In genomic region chr3:185931777-185932176, GRCh38 we compare ENCODE assay signal across 9 cellular contexts. TPM values are rescaled to one million over a fixed set of nuclear protein-coding genes. Genes with fewer than 3 reads are reported as not detected.
DNase-seq lines count a peak whose midpoint lies in the region; ATAC-seq and TF ChIP-seq lines count a peak whose summit lies in the region.
"Had no signal": no experiment of that assay in that cellular context is flagged by ENCODE, and none has a peak within 500 bp of the region (broad histone marks: within the 10 kb centered on the region; RNA-seq: fewer than 3 reads in every experiment).

No MANE protein-coding gene starts in this region.

- peak in 1 of 3 donors; percentile 3 for ATAC-seq in natural killer cell
- no peak for ATAC-seq in GM21367 (IDR thresholded peaks at IDR 0.05; ENCODE audit: unreplicated experiment)
- ATAC-seq in upper lobe of left lung (ENCODE audit: low FRiP score in 2 of 2), result no peak
- ATAC-seq in GM18858 (IDR thresholded peaks at IDR 0.05; ENCODE audit: unreplicated experiment), result no peak

- TF ChIP-seq POLR2A in breast epithelium (IDR thresholded peaks at IDR 0.05) (no peak), erythroblast (IDR thresholded peaks at IDR 0.05; ENCODE audit: low read length) (no peak), upper lobe of left lung (IDR thresholded peaks at IDR 0.05) (no peak)

- peak overlapping the region in 1 of 11 experiments; percentile 33; a peak in 1 of 22 replicates for H3K27ac ChIP-seq in BLaER1 treated with 17β-estradiol and CSF1 and Interleukin-3, amounts not matched to agents 10 nM and 100 nM
- H3K27ac ChIP-seq in breast epithelium (peak overlapping the region in 1 of 2 donors; percentile 67), upper lobe of left lung (peak overlapping the region in 1 of 4 donors; percentile 99)

- peaks cover 99 to 100% (median 100%) of the 10 kb centered on the region in 11 experiments for H4K20me1 ChIP-seq in BLaER1 treated with 17β-estradiol and CSF1 and Interleukin-3, amounts not matched to agents 10 nM and 100 nM

- TF ChIP-seq EP300 in upper lobe of left lung (IDR thresholded peaks at IDR 0.05), result no peak

- peak overlapping the region; percentile 82 to 99 (median 94); a peak in 14 of 20 replicates for H3K4me3 ChIP-seq in BLaER1 treated with 17β-estradiol and CSF1 and Interleukin-3, amounts not matched to agents 10 nM and 100 nM
- H3K4me3 ChIP-seq in breast epithelium (peak overlapping the region in 2 of 3 donors; percentile 99 to 100), upper lobe of left lung (peak overlapping the region in 2 of 4 donors; percentile 5 to 72)

- peaks cover 35 to 99% (median 68%) of the 10 kb centered on the region in 11 experiments for H3K36me3 ChIP-seq in BLaER1 treated with 17β-estradiol and CSF1 and Interleukin-3, amounts not matched to agents 10 nM and 100 nM
- H3K36me3 ChIP-seq in breast epithelium (no peaks in the 10 kb centered on the region), upper lobe of left lung (peaks cover 0 to 8% (median 1%) of the 10 kb centered on the region in 4 donors)

- peaks cover 4% of the 10 kb centered on the region for H3K36me3 Mint-ChIP-seq in IgD-negative memory B cell
- no peaks in the 10 kb centered on the region for H3K36me3 Mint-ChIP-seq in natural killer cell

- peak overlapping the region in 6 of 11 experiments; percentile 21 to 100 (median 98); a peak in 9 of 22 replicates for H3K9ac ChIP-seq in BLaER1 treated with 17β-estradiol and CSF1 and Interleukin-3, amounts not matched to agents 10 nM and 100 nM

- peaks cover 68 to 81% (median 75%) of the 10 kb centered on the region in 10 experiments for H3K4me1 ChIP-seq in BLaER1 treated with 17β-estradiol and CSF1 and Interleukin-3, amounts not matched to agents 10 nM and 100 nM
- H3K4me1 ChIP-seq in breast epithelium (peaks cover 6 to 39% of the 10 kb centered on the region in 2 donors), upper lobe of left lung (peaks cover 83 to 86% (median 85%) of the 10 kb centered on the region in 4 donors)

- DNase-seq in breast epithelium (ENCODE audit: low spot score in 2 of 2), result no peak
- no peak for DNase-seq in natural killer cell
- DNase-seq in erythroblast (lab: John Stamatoyannopoulos, UW), result no peak
- DNase-seq in upper lobe of left lung, result no peak
- DNase-seq: NCI-H2171 had no signal

- TF ChIP-seq CTCF in breast epithelium (IDR thresholded peaks at IDR 0.05), result no peak
- TF ChIP-seq CTCF in natural killer cell (IDR thresholded peaks at IDR 0.05), result no peak
- no peak for TF ChIP-seq CTCF in upper lobe of left lung (IDR thresholded peaks at IDR 0.05)

- H3K4me1 Mint-ChIP-seq in IgD-negative memory B cell (peaks cover 75 to 87% (median 85%) of the 10 kb centered on the region in 3 donors), natural killer cell (peaks cover 97 to 98% of the 10 kb centered on the region in 2 donors)

- peak overlapping the region; percentile 81 to 97 (median 90); a peak in 20 of 22 replicates for H3K4me2 ChIP-seq in BLaER1 treated with 17β-estradiol and CSF1 and Interleukin-3, amounts not matched to agents 10 nM and 100 nM

- peak overlapping the region; percentile 76 to 97 (median 86) for H3K4me3 Mint-ChIP-seq in IgD-negative memory B cell
- peak overlapping the region; percentile 80 for H3K4me3 Mint-ChIP-seq in natural killer cell

- H3K9me3 Mint-ChIP-seq in IgD-negative memory B cell (no peaks in the 10 kb centered on the region), natural killer cell (no peaks in the 10 kb centered on the region)

- H3K9me3 ChIP-seq in BLaER1 treated with 17β-estradiol and CSF1 and Interleukin-3, amounts not matched to agents 10 nM and 100 nM (replicated peaks in 1 of 11), result no peaks in the 10 kb centered on the region
- H3K9me3 ChIP-seq in breast epithelium, result no peaks in the 10 kb centered on the region
- no peaks in the 10 kb centered on the region for H3K9me3 ChIP-seq in upper lobe of left lung

- H3K27ac Mint-ChIP-seq in IgD-negative memory B cell (peak overlapping the region; percentile 24 to 99 (median 87)), natural killer cell (peak overlapping the region; percentile 100)

- H3K27me3 Mint-ChIP-seq in IgD-negative memory B cell (no peaks in the 10 kb centered on the region), natural killer cell (ENCODE audit: low read depth in 2 of 2) (no peaks in the 10 kb centered on the region)

- 13 to 20% methylated on average over 3 of the region's 3 CpGs for WGBS in upper lobe of left lung, 2 donors

- H3K27me3 ChIP-seq in BLaER1 treated with 17β-estradiol and CSF1 and Interleukin-3, amounts not matched to agents 10 nM and 100 nM, result no peaks in the 10 kb centered on the region
- H3K27me3 ChIP-seq in breast epithelium (no peaks in the 10 kb centered on the region), upper lobe of left lung (no peaks in the 10 kb centered on the region)

- intact Hi-C loops in breast epithelium (cut with DNase I; ENCODE audit: low total_unique reads) (no loop called here), natural killer cell (cut with micrococcal nuclease) (loop anchor here (5.0 to 10.0 kb wide), 2 partner anchors 267 to 344 kb away; partner anchors contain the start of gene SENP2)

RNA-seq across cellular contexts. Expression of gene TRA2B, which starts 6.0 kb away (rescaled TPM):
- polyA plus RNA-seq in IgD-negative memory B cell, result 358 TPM
- 100 to 1,000 TPM; 163 to 278 (median 179) TPM for total RNA-seq in breast epithelium
- total RNA-seq in natural killer cell, result 100 to 1,000 TPM; 565 to 669 (median 596) TPM
- 100 to 1,000 TPM in 4 of 6 donors, 10 to 100 TPM in 2; 90.9 to 336 (median 124) TPM for total RNA-seq in upper lobe of left lung
